Comparison of ENCODE assay signal across 8 cellular contexts in genomic region chr19:11694533-11695439, GRCh38. TPM values are rescaled to one million over a fixed set of nuclear protein-coding genes. Genes with fewer than 3 reads are reported as not detected.
DNase-seq lines count a peak whose midpoint lies in the region; ATAC-seq, FAIRE-seq and TF ChIP-seq lines count a peak whose summit lies in the region.

No MANE protein-coding gene starts in this region.

- peaks cover 16% of the 10 kb centered on the region for H3K4me1 ChIP-seq in body of pancreas

- H3K4me3 ChIP-seq in body of pancreas = peak overlapping the region; percentile 36 to 45

- ATAC-seq in HG02571 (IDR thresholded peaks at IDR 0.05; ENCODE audit: unreplicated experiment) (peak; percentile 90), body of pancreas (peak; percentile 98), sciatic nerve (peak; percentile 100), HG03439 (IDR thresholded peaks at IDR 0.05; ENCODE audit: unreplicated experiment) (no peak)

- peak; percentile 79 for FAIRE-seq in TTC549 (lab: Jason Lieb, UNC)

- H3K9me3 ChIP-seq in body of pancreas = no peaks in the 10 kb centered on the region

- DNase-seq in EH (ENCODE audit: low read depth) = peak; percentile 93
- DNase-seq in NCI-H146 treated with DMSO at 0.1 percent for 48 hours (lab: John Stamatoyannopoulos, UW; ENCODE audit: unreplicated experiment) = peak; percentile 96
- DNase-seq in body of pancreas = peak; percentile 93 to 97 (median 96)
- peak; percentile 86 for DNase-seq in iPS DF 19.7 (ENCODE audit: low read depth, low spot score)
- peak; percentile 97 for DNase-seq in sciatic nerve (ENCODE audit: low spot score)

- peak overlapping the region in 3 of 4 donors; percentile 43 to 72 (median 60) for H3K27ac ChIP-seq in body of pancreas

- 4 to 5% methylated on average over 31 to 60 of the region's 61 CpGs for WGBS in body of pancreas, 2 donors

- TF ChIP-seq CTCF in body of pancreas (IDR thresholded peaks at IDR 0.05) = no peak

- intact Hi-C loops in body of pancreas (cut with DNase I) (no loop called here), sciatic nerve (cut with DNase I) (no loop called here)

- no peaks in the 10 kb centered on the region for H3K36me3 ChIP-seq in body of pancreas (replicated peaks in 1 of 2; ENCODE audit: insufficient read depth in 1 of 2, low read depth in 2 of 2)

- no peaks in the 10 kb centered on the region for H3K27me3 ChIP-seq in body of pancreas

- peak in 2 of 3 donors; percentile 39 to 40 for TF ChIP-seq POLR2A in body of pancreas (IDR thresholded peaks at IDR 0.05)

RNA-seq across cellular contexts. Expression of gene ZNF823, which starts 44.0 kb away (rescaled TPM):
- total RNA-seq in body of pancreas (10 to 100 TPM in 1 of 2 donors, 1 to 10 TPM in 1; 4.7 to 11.9 TPM), sciatic nerve (9.8 TPM)
